Comparison of ENCODE assay signal across 9 cellular contexts in the genomic region with DNA sequence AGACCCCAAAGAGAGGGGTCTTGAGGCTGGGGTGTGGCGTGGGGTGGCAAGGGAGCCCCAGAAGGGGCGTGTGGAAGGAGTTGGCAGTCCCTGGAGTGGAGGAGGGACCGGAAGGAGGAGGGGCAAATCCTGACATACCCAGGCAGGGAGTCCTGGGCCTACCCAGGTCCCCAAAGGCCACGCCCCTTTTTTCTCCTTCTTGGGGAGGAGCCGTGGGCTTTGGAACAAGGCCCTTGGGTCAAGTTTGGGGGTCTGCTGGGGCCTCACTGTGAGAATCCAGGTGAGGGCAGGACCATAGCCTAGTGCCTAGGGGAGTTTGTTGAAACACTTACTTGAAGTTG. TPM values are rescaled to one million over a fixed set of nuclear protein-coding genes. Genes with fewer than 3 reads are reported as not detected.
A peak's percentile ranks its signal among the peaks of the same experiment; 100 is the strongest.
DNase-seq lines count a peak whose midpoint lies in the region; ATAC-seq, FAIRE-seq and TF ChIP-seq lines count a peak whose summit lies in the region.
"Had no signal": no experiment of that assay in that cellular context is flagged by ENCODE, and none has a peak within 500 bp of the region (broad histone marks: within the 10 kb centered on the region; RNA-seq: fewer than 3 reads in every experiment).

No MANE protein-coding gene starts in this region.

- FAIRE-seq in GM12891 (lab: Jason Lieb, UNC), result no peak

- H3K27ac Mint-ChIP-seq in GM23338 (no peak overlapping the region), WTC11 (no peak overlapping the region)

- no peaks in the 10 kb centered on the region for H3K9me3 ChIP-seq in iPS-20b (ENCODE audit: insufficient read depth, low read depth, low read length)
- H3K9me3 ChIP-seq in smooth muscle cell (replicated peaks; ENCODE audit: low read depth), result no peaks in the 10 kb centered on the region

- peaks cover 78% of the 10 kb centered on the region for H3K27me3 Mint-ChIP-seq in GM23338 (ENCODE audit: insufficient read depth, low read depth, poor library complexity)
- H3K27me3 Mint-ChIP-seq in WTC11 (ENCODE audit: low read depth), result peaks cover 72% of the 10 kb centered on the region

- no peaks in the 10 kb centered on the region for H3K9me2 ChIP-seq in GM23338 (ENCODE audit: insufficient read depth)

- H3K4me2 ChIP-seq in GM23338 (peak overlapping the region; percentile 86), smooth muscle cell (peak overlapping the region; percentile 99)

- TF ChIP-seq CTCF in GM23338 (conservative IDR thresholded peaks at IDR 0.05; ENCODE audit: low read depth in 2 of 2) (no peak), WTC11 (IDR thresholded peaks at IDR 0.05) (no peak), smooth muscle cell (IDR thresholded peaks at IDR 0.05; ENCODE audit: borderline replicate concordance, insufficient read depth, poor library complexity, severe bottlenecking) (no peak), foreskin keratinocyte (conservative IDR thresholded peaks at IDR 0.05) (no peak)

- H3K4me1 ChIP-seq in GM23338 (ENCODE audit: insufficient read depth) (peaks cover 41% of the 10 kb centered on the region), iPS-20b (ENCODE audit: insufficient read depth, low read length) (peaks cover 26% of the 10 kb centered on the region), smooth muscle cell (ENCODE audit: low read depth) (peaks cover 44% of the 10 kb centered on the region), foreskin keratinocyte (peaks cover 3% of the 10 kb centered on the region)

- peak; percentile 5; the same call in 2 of the 3 replicates for ATAC-seq in GM23338
- peak; percentile 7; the same call in 1 of the 2 replicates for ATAC-seq in WTC11
- no peak for ATAC-seq in GM21717 (IDR thresholded peaks at IDR 0.05; ENCODE audit: unreplicated experiment)
- ATAC-seq in foreskin keratinocyte, result no peak

- H3K36me3 ChIP-seq in GM23338 (ENCODE audit: insufficient read depth) (no peaks in the 10 kb centered on the region), iPS-20b (ENCODE audit: insufficient read depth, low read depth, low read length) (no peaks in the 10 kb centered on the region), smooth muscle cell (ENCODE audit: low read depth) (no peaks in the 10 kb centered on the region)

- H3K36me3 Mint-ChIP-seq in GM23338 (ENCODE audit: low read depth) (no peaks in the 10 kb centered on the region; the same call in 2 of the 3 replicates), WTC11 (no peaks in the 10 kb centered on the region)

- no peak overlapping the region for H3K9ac ChIP-seq in iPS-20b (ENCODE audit: low read depth, low read length)
- H3K9ac ChIP-seq in smooth muscle cell (ENCODE audit: low read depth), result peak overlapping the region; percentile 52

- POLR2A ChIA-PET in WTC11 (lab: Charles Lee), result interaction anchor here (1.8 kb wide), 1 partner anchor 22 kb away, joined by 6 read pairs; no protein-coding TSS in a partner anchor

- DNase-seq in GM23338 (ENCODE audit: low spot score) (peak; percentile 80), WTC11 (ENCODE audit: low spot score) (peak; percentile 52), smooth muscle cell (lab: John Stamatoyannopoulos, UW; ENCODE audit: unreplicated experiment) (no peak), GM12891 (ENCODE audit: insufficient read length, low spot score) (no peak), foreskin keratinocyte (no peak), DMS79 treated with DMSO at 0.1 percent for 48 hours (lab: John Stamatoyannopoulos, UW) (no peak)

- CTCF ChIA-PET in WTC11 (lab: Charles Lee), result interaction anchor here (1.0 to 1.4 kb wide), 2 partner anchors 55 to 134 kb away, joined by 3 to 5 read pairs; no protein-coding TSS in a partner anchor

- TF ChIP-seq POLR2A in GM12891 (IDR thresholded peaks at IDR 0.05; ENCODE audit: low read depth, low read length), result no peak

- H3F3A ChIP-seq in GM23338 (replicated peaks; ENCODE audit: low read depth) (peaks cover 10% of the 10 kb centered on the region), smooth muscle cell (ENCODE audit: low read depth) (no peaks in the 10 kb centered on the region)

- WGBS in smooth muscle cell (ENCODE audit: low lambda C conversion rate), result 6% methylated on average over 4 of the region's 5 CpGs

- H3K27me3 ChIP-seq in GM23338 (ENCODE audit: insufficient read depth) (peaks cover 89% of the 10 kb centered on the region), iPS-20b (ENCODE audit: insufficient read depth, low read length) (peaks cover 92% of the 10 kb centered on the region), smooth muscle cell (ENCODE audit: low read depth) (no peaks in the 10 kb centered on the region), foreskin keratinocyte (peaks cover 48% of the 10 kb centered on the region)

- H3K4me1 Mint-ChIP-seq in GM23338 (peaks cover 61% of the 10 kb centered on the region), WTC11 (peaks cover 54% of the 10 kb centered on the region)

- H3K79me2 ChIP-seq in GM23338 (replicated peaks; ENCODE audit: insufficient read depth) (no peaks in the 10 kb centered on the region), smooth muscle cell (ENCODE audit: low read depth) (peaks cover 26% of the 10 kb centered on the region)

- H3K4me3 Mint-ChIP-seq in GM23338 (peak overlapping the region; percentile 81), WTC11 (peak overlapping the region; percentile 71)

- H2AFZ ChIP-seq in GM23338 (no peak overlapping the region), smooth muscle cell (ENCODE audit: low read depth) (no peak overlapping the region)

- H3K27ac ChIP-seq in GM23338 (ENCODE audit: low read depth) (no peak overlapping the region), iPS-20b (ENCODE audit: low read length) (no peak overlapping the region), smooth muscle cell (ENCODE audit: low read depth) (peak overlapping the region; percentile 89), foreskin keratinocyte (no peak overlapping the region)

- H3K9me3 Mint-ChIP-seq in GM23338 (no peaks in the 10 kb centered on the region; the same call in 2 of the 3 replicates), WTC11 (no peaks in the 10 kb centered on the region)

- no peaks in the 10 kb centered on the region for H4K20me1 ChIP-seq in GM23338 (replicated peaks; ENCODE audit: insufficient read depth)
- peaks cover 27% of the 10 kb centered on the region for H4K20me1 ChIP-seq in smooth muscle cell (ENCODE audit: low read depth)

- H3K4me3 ChIP-seq in GM23338 (peak overlapping the region; percentile 59), iPS-20b (ENCODE audit: low read length) (peak overlapping the region; percentile 60; the same call in 1 of the 2 replicates), smooth muscle cell (peak overlapping the region; percentile 80)

TF ChIP-seq in GM23338, 12 proteins besides CTCF, POLR2A, EP300 and RAD21 (continues in another document):
- TF ChIP-seq POLR2AphosphoS5 (IDR thresholded peaks at IDR 0.05; ENCODE audit: low read depth), result no peak

TF ChIP-seq in WTC11, 78 proteins besides CTCF, POLR2A, EP300 and RAD21 (continues in another document):
- no peak for TF ChIP-seq ZNF317 (CRISPR knock-in tag; IDR thresholded peaks at IDR 0.05; ENCODE audit: borderline replicate concordance, low read depth)

TF ChIP-seq in GM12891, 5 proteins besides CTCF, POLR2A, EP300 and RAD21:
- TF ChIP-seq TAF1 (IDR thresholded peaks at IDR 0.05; ENCODE audit: low read depth, low read length), result no peak
- no peak for TF ChIP-seq SPI1 (IDR thresholded peaks at IDR 0.05; ENCODE audit: low read depth, low read length)
- TF ChIP-seq PAX5 (IDR thresholded peaks at IDR 0.05; ENCODE audit: insufficient read depth, low read length, severe bottlenecking), result no peak
- no peak for TF ChIP-seq POU2F2 (IDR thresholded peaks at IDR 0.05; ENCODE audit: low read depth, low read length)
- no peak for TF ChIP-seq POLR2AphosphoS5 (IDR thresholded peaks at IDR 0.05; ENCODE audit: low read depth, low read length)

RNA-seq across cellular contexts. Expression of gene SMARCD3, which starts 1.2 kb away (rescaled TPM):
- 2.2 and 3.3 TPM in 2 replicates for total RNA-seq in GM23338 (2014; rRNA removed; shearing (Covaris generic))
- 2.7 and 4.0 TPM in 2 replicates for polyA plus RNA-seq in GM23338 (2016; fragmentation: Nextera tagmentation; extraction: Ambion mirVana)
- total RNA-seq in WTC11 (2021), result 5.8 to 9.0 TPM (median 5.9 TPM) in 3 replicates
- 35.8 and 44.4 TPM in 2 replicates for total RNA-seq in smooth muscle cell
- polyA plus RNA-seq in smooth muscle cell, result 58.1 and 66.3 TPM in 2 replicates
- polyA plus RNA-seq in GM12891 (2012; ENCODE audit: low read depth, missing spikeins), result 4.5 TPM
- 3.5 and 4.5 TPM in 2 replicates for total RNA-seq in foreskin keratinocyte
- 3.6 and 4.7 TPM in 2 replicates for polyA plus RNA-seq in foreskin keratinocyte

RNA-seq across cellular contexts. Expression of gene CHPF2, which starts 17.4 kb away (rescaled TPM):
- 24.9 and 26.1 TPM in 2 replicates for total RNA-seq in GM23338 (2014; rRNA removed; shearing (Covaris generic))
- 4.8 and 5.4 TPM in 2 replicates for polyA plus RNA-seq in GM23338 (2016; fragmentation: Nextera tagmentation; extraction: Ambion mirVana)
- total RNA-seq in WTC11 (2021), result 25.0 to 30.7 TPM (median 26.3 TPM) in 3 replicates
- total RNA-seq in smooth muscle cell, result 42.3 and 43.7 TPM in 2 replicates
- 70.8 and 71.8 TPM in 2 replicates for polyA plus RNA-seq in smooth muscle cell
- 17.7 TPM for polyA plus RNA-seq in GM12891 (2012; ENCODE audit: low read depth, missing spikeins)
- total RNA-seq in foreskin keratinocyte, result 36.8 and 46.0 TPM in 2 replicates
- polyA plus RNA-seq in foreskin keratinocyte, result 27.1 and 33.2 TPM in 2 replicates

RNA-seq across cellular contexts. Expression of gene ABCF2, which starts 22.7 kb away (rescaled TPM):
- 47.9 and 58.7 TPM in 2 replicates for total RNA-seq in GM23338 (2014; rRNA removed; shearing (Covaris generic))
- polyA plus RNA-seq in GM23338 (2016; fragmentation: Nextera tagmentation; extraction: Ambion mirVana) (17.8 and 18.7 TPM in 2 replicates), smooth muscle cell (24.2 and 26.5 TPM in 2 replicates), foreskin keratinocyte (41.6 and 49.3 TPM in 2 replicates)
- total RNA-seq in WTC11 (2021) (41.3 to 43.7 TPM (median 43.5 TPM) in 3 replicates), smooth muscle cell (30.5 and 35.1 TPM in 2 replicates), foreskin keratinocyte (64.5 and 71.5 TPM in 2 replicates)
- 29.6 TPM for polyA plus RNA-seq in GM12891 (2012; ENCODE audit: low read depth, missing spikeins)

RNA-seq across cellular contexts. Expression of gene H2BK1, which starts 39.4 kb away (rescaled TPM):
- total RNA-seq in GM23338 (2014; rRNA removed; shearing (Covaris generic)), result not detected in 2 replicates
- polyA plus RNA-seq in GM23338 (2016; fragmentation: Nextera tagmentation; extraction: Ambion mirVana) (not detected in 2 replicates), smooth muscle cell (not detected in 2 replicates), foreskin keratinocyte (not detected in 2 replicates)
- total RNA-seq in WTC11 (2021) (0.87 TPM in 1 of 3 replicates, not detected in the others), smooth muscle cell (not detected in 2 replicates), foreskin keratinocyte (not detected in 2 replicates)
- not detected for polyA plus RNA-seq in GM12891 (2012; ENCODE audit: low read depth, missing spikeins)
- total RNA-seq: HT1080 had no signal

Comparison
In these comparisons a context has a peak if more than half of its experiments do, and no peak if none do; other contexts are left out.
1. ATAC-seq: peak in GM23338 (single experiment) and WTC11 (single experiment); none in GM21717 (single experiment) and foreskin keratinocyte (single experiment).
2. DNase-seq: peak in GM23338 (single experiment) and WTC11 (single experiment); none in smooth muscle cell (single experiment), GM12891 (single experiment), foreskin keratinocyte (0 of 2) and DMS79 treated with DMSO at 0.1 percent for 48 hours (single experiment).
3. Peak in every context shown above with its lines, with median percentiles within 50 percentile points of each other: H3K4me3 ChIP-seq.